Comparison of ENCODE assay signal across 8 cellular contexts in the genomic region with DNA sequence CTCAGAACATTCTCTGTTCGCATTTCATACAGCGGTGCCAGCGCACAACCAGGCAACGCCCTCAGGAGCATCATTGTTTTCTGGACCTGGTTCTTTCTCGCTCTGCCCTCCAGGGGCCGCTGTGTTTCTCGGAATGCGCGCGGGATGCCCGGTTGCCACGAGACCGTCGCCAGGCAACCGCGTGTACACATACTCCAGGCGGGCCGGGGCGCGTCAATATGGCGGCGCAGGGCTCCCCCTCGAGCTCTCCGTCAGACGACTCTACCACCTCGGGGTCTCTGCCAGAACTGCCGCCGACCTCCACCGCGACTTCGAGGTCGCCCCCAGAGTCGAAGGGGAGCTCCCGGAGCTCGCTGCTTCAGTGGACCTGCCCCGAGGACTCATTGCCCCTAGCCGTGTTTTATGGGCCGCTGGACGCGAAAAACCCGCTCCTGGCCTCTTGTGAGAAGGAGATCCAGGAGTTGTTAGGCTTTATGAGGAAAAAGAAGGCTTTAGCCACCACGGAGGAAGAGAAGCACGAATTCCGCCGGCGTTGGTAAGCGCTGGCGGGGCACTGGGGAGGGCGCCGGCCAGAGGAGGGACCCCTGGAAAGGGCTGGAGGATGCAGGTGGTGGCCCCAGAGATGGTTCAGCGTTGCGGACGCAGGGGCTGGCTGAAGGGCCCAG. TPM values are rescaled to one million over a fixed set of nuclear protein-coding genes. Genes with fewer than 3 reads are reported as not detected.
DNase-seq lines count a peak whose midpoint lies in the region; ATAC-seq and TF ChIP-seq lines count a peak whose summit lies in the region.

A gene with protein sequence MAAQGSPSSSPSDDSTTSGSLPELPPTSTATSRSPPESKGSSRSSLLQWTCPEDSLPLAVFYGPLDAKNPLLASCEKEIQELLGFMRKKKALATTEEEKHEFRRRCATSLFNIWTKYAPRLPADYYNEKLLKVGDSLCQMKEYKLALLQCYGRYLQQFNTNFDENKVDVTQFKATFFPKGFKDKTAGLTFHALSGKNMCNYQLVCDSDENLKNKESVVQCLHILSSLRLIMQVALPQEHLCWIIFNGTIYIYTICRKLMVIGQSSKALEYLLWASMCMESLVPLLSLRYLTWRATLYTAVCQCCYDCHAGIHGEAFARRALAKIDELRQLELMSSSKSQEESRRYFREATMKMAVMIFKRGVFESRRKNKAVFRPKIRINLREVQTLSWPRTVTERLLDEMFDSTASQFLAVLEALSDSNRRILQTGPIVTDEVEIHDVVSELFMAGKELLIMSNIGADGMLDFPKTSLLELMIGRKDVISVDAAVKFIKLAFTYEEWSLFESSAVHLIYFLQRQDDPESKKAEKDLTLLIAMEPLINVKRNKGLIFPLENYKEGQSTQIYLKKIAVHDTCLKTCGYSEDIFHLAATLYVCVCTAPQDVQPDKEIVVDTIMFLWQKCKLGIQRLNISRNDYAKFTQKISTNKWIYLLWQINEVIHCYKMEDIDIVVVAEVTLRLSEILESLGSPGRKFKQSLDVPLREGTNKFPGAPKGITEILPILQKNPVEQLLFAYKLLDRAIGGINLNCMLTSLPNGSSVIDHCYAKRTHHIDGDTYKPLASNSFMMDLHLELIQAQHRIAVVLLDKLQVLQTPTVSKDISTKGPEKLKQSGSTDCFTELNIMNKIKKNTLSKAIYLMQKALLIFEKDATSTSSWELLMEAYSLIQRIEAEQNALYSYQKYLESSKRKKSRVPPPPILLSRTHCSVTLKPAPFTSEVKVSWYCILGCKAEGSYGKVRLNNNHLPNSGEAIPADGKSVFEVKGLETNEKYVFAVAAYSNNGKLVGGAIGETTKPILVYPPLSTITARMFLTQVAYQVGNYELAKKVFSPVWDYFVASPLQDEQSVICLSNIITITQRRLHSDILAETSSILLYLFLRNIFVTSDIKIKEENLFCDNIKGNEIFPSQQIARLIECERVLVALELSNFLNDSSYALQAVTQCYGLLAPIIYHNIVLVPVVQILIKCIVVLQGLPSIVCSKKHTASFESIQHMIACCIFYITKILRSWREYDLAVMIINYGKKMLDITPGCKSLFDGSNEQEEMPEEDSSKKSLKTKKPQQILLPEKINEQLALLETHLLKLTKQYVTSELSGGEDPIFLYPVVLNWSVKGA (N-terminal part only) (plus strand): TSS at position 186 of the 665 bp plus-strand sequence. CDS start 33 bp downstream, at position 219.

- no peaks in the 10 kb centered on the region for H3K36me3 ChIP-seq in CD4-positive, alpha-beta memory T cell (ENCODE audit: insufficient read depth, low read length)
- H3K36me3 ChIP-seq in endodermal cell (ENCODE audit: control insufficient read depth, insufficient read depth, low read length) (no peaks in the 10 kb centered on the region), mesendoderm (ENCODE audit: control insufficient read depth, insufficient read depth, low read length) (no peaks in the 10 kb centered on the region)

- POLR2A ChIA-PET in CD4-positive, alpha-beta memory T cell (lab: Charles Lee; ENCODE audit: partially characterized antibody) = interaction anchor here (0.5 to 6.2 kb wide), 10 partner anchors 13 to 417 kb away, joined by 3 to 38 read pairs (median 4); a partner anchor contains a TSS

- peak within 1 kb of the TSS; percentile 83 for H3K4me2 ChIP-seq in mesendoderm (ENCODE audit: low read length)

- no peak within 1 kb of the TSS for H4K5ac ChIP-seq in mesendoderm (ENCODE audit: low read length)

- peak within 1 kb of the TSS; percentile 86 to 98 (median 97) for H3K27ac Mint-ChIP-seq in CD4-positive, alpha-beta memory T cell
- H3K27ac Mint-ChIP-seq in endodermal cell = peak within 1 kb of the TSS; percentile 94

- H3K9ac ChIP-seq in endodermal cell (ENCODE audit: extremely low read depth, low read length, poor library complexity, severe bottlenecking) = peak within 1 kb of the TSS; percentile 94
- H3K9ac ChIP-seq in mesendoderm (ENCODE audit: low read length) = peak within 1 kb of the TSS; percentile 56

- H3K9me3 Mint-ChIP-seq in CD4-positive, alpha-beta memory T cell = peaks cover 0 to 3% (median 0%) of the 10 kb centered on the region in 8 donors
- no peaks in the 10 kb centered on the region for H3K9me3 Mint-ChIP-seq in endodermal cell

- no peak within 1 kb of the TSS for H2BK120ac ChIP-seq in mesendoderm (ENCODE audit: low read depth, low read length)

- H2AK5ac ChIP-seq in mesendoderm (ENCODE audit: low read length) = no peak within 1 kb of the TSS

- no peaks in the 10 kb centered on the region for H3K79me2 ChIP-seq in mesendoderm (ENCODE audit: control insufficient read depth, insufficient read depth, low read length)

- intact Hi-C loops in CD4-positive, alpha-beta memory T cell (cut with micrococcal nuclease) = loop anchor here (1.0 to 5.0 kb wide), 8 partner anchors 12 to 455 kb away; a partner anchor contains a TSS

- H3K9me3 ChIP-seq in CD4-positive, alpha-beta memory T cell (ENCODE audit: control insufficient read depth in 1 of 2, low read length in 2 of 2) = no peaks in the 10 kb centered on the region
- H3K9me3 ChIP-seq in endodermal cell (ENCODE audit: control insufficient read depth, low read length) = no peaks in the 10 kb centered on the region

- peak within 1 kb of the TSS; percentile 82 for H3K56ac ChIP-seq in mesendoderm (ENCODE audit: low read length)

- peak; percentile 90 for TF ChIP-seq CTCF in endodermal cell (conservative IDR thresholded peaks at IDR 0.05)

- H3K23ac ChIP-seq in mesendoderm (ENCODE audit: low read length) = no peak within 1 kb of the TSS

- no peak within 1 kb of the TSS for H2BK5ac ChIP-seq in mesendoderm (ENCODE audit: low read length)

- H3K27ac ChIP-seq in CD4-positive, alpha-beta memory T cell (ENCODE audit: low read depth, low read length) = peak within 1 kb of the TSS; percentile 62
- H3K27ac ChIP-seq in endodermal cell (ENCODE audit: low read depth, low read length) = peak within 1 kb of the TSS; percentile 72
- H3K27ac ChIP-seq in mesendoderm (ENCODE audit: low read depth, low read length) = no peak within 1 kb of the TSS

- H3K27me3 Mint-ChIP-seq in CD4-positive, alpha-beta memory T cell = no peaks in the 10 kb centered on the region
- peaks cover 37% of the 10 kb centered on the region for H3K27me3 Mint-ChIP-seq in endodermal cell (ENCODE audit: insufficient read depth)

- H3K27me3 ChIP-seq in CD4-positive, alpha-beta memory T cell (ENCODE audit: insufficient read depth, low read length) = no peaks in the 10 kb centered on the region
- peaks cover 30% of the 10 kb centered on the region for H3K27me3 ChIP-seq in endodermal cell (ENCODE audit: control insufficient read depth, insufficient read depth, low read length, poor library complexity, severe bottlenecking)
- no peaks in the 10 kb centered on the region for H3K27me3 ChIP-seq in mesendoderm (ENCODE audit: insufficient read depth, low read length, poor library complexity)

- H3K18ac ChIP-seq in mesendoderm (ENCODE audit: low read length) = no peak within 1 kb of the TSS

- H3K4me3 Mint-ChIP-seq in CD4-positive, alpha-beta memory T cell = peak within 1 kb of the TSS; percentile 84 to 93 (median 92)
- peak within 1 kb of the TSS; percentile 88 for H3K4me3 Mint-ChIP-seq in endodermal cell

- peak; percentile 98 for ATAC-seq in GM19468 (IDR thresholded peaks at IDR 0.05; ENCODE audit: extremely low read depth, unreplicated experiment)

- H4K8ac ChIP-seq in mesendoderm (ENCODE audit: low read depth, low read length) = peak within 1 kb of the TSS; percentile 89

- no peaks in the 10 kb centered on the region for H3K79me1 ChIP-seq in mesendoderm (ENCODE audit: low read length)

- peaks cover 19 to 31% (median 23%) of the 10 kb centered on the region in 4 donors for H3K4me1 Mint-ChIP-seq in CD4-positive, alpha-beta memory T cell
- H3K4me1 Mint-ChIP-seq in endodermal cell = peaks cover 9% of the 10 kb centered on the region

- CTCF ChIA-PET in CD4-positive, alpha-beta memory T cell (lab: Charles Lee; ENCODE audit: partially characterized antibody) = interaction anchor here (0.6 to 10.4 kb wide), 27 partner anchors 8 to 490 kb away, joined by 3 to 180 read pairs (median 4); a partner anchor contains a TSS

- H3K4me3 ChIP-seq in CD4-positive, alpha-beta memory T cell (ENCODE audit: low read length in 2 of 2) = peak within 1 kb of the TSS; percentile 64 to 84
- H3K4me3 ChIP-seq in endodermal cell (ENCODE audit: low read length) = peak within 1 kb of the TSS; percentile 85
- H3K4me3 ChIP-seq in mesendoderm (ENCODE audit: low read length) = peak within 1 kb of the TSS; percentile 67

- H2BK15ac ChIP-seq in mesendoderm (replicated peaks; ENCODE audit: low read depth) = no peak within 1 kb of the TSS

- H3K4ac ChIP-seq in mesendoderm (ENCODE audit: low read depth, low read length) = no peak within 1 kb of the TSS

- H3K36me3 Mint-ChIP-seq in CD4-positive, alpha-beta memory T cell = peaks cover 0 to 2% of the 10 kb centered on the region in 2 donors
- no peaks in the 10 kb centered on the region for H3K36me3 Mint-ChIP-seq in endodermal cell (ENCODE audit: low read depth)

- H3K4me1 ChIP-seq in CD4-positive, alpha-beta memory T cell (ENCODE audit: insufficient read depth, low read length) = peaks cover 22% of the 10 kb centered on the region
- H3K4me1 ChIP-seq in endodermal cell (ENCODE audit: control insufficient read depth, insufficient read depth, low read length) (no peaks in the 10 kb centered on the region), mesendoderm (ENCODE audit: control insufficient read depth, low read depth, low read length) (no peaks in the 10 kb centered on the region)

- peak; percentile 94 to 96 (median 95) for DNase-seq in CD4-positive, alpha-beta memory T cell
- DNase-seq in HS-27A (ENCODE audit: low read depth) (peak; percentile 77), NK-92 (lab: John Stamatoyannopoulos, UW; ENCODE audit: unreplicated experiment) (peak; percentile 58), endodermal cell (peak; percentile 99), mesendoderm (peak; percentile 96)
- DNase-seq in activated CD8-positive, alpha-beta memory T cell treated with anti-CD3 and anti-CD28 coated beads for 48 hours (ENCODE audit: low read depth in 2 of 3, low spot score in 2 of 3) = peak; percentile 85 to 92 (median 85)
- DNase-seq in stimulated activated CD8-positive, alpha-beta memory T cell treated with anti-CD3 and anti-CD28 coated beads, Interleukin-12 subunit alpha, Interleukin-12 subunit beta, amount 100 ng/mL, for 4 hours (ENCODE audit: low read depth) = peak; percentile 87

- WGBS in endodermal cell (ENCODE audit: insufficient coverage in 1 of 2, insufficient read length in 1 of 2), 2 experiments = 1 to 3% methylated on average over 34 to 53 of the region's 53 CpGs
- WGBS in mesendoderm (ENCODE audit: extremely low coverage, insufficient coverage, low lambda C conversion rate) = no CpG with 5 or more reads among the region's 53 CpGs

RNA-seq across cellular contexts. Expression of the gene that starts here (rescaled TPM):
- total RNA-seq in CD4-positive, alpha-beta memory T cell = 1 to 10 TPM in 1 of 2 experiments, under 1 TPM in 1; 0.73 to 1.1 TPM
- under 1 TPM; 0.37 to 0.65 TPM for polyA plus RNA-seq in CD4-positive, alpha-beta memory T cell
- 1 to 10 TPM; 1.5 to 1.7 TPM for total RNA-seq in endodermal cell
- 0.64 TPM for polyA plus RNA-seq in endodermal cell (2013, experiment 1 of 2)
- 1.3 TPM for polyA plus RNA-seq in endodermal cell (2013, experiment 2 of 2)
- polyA plus RNA-seq in mesendoderm (2013, experiment 1 of 2) = 0.10 TPM
- 0.15 TPM for polyA plus RNA-seq in mesendoderm (2013, experiment 2 of 2)
